ENCODE assay signal across 36 cellular contexts in the genomic region with DNA sequence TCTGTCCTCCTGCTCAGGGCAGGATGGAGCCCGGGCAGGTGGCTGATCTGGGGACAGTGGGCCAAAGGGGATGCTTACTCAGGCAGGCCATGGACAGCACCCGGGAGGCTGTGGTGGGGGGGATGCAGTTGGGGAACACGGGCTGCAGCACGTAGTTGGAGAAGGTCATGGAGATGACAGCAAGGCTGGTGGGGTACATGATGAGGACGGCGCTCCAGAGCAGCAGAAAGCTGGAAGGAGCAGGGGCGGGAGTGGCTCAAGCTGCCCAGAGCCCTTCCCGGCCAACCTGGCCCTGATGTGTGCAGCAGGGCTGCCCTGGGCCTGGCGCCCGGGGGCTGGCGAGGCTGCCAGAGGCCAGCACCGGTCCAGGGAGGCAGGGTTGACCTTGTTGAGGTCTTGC. TPM values are rescaled to one million over a fixed set of nuclear protein-coding genes. Genes with fewer than 3 reads are reported as not detected.
"Had no signal": no experiment of that assay in that cellular context is flagged by ENCODE, and none has a peak within 500 bp of the region (broad histone marks: within the 10 kb centered on the region; RNA-seq: fewer than 3 reads in every experiment).

No MANE protein-coding gene starts in this region.

- H3K9me3 ChIP-seq: Peyer's patch had no signal

- H3K4me1 ChIP-seq: Peyer's patch had no signal

- H3K4me3 Mint-ChIP-seq: activated CD4-positive, alpha-beta memory T cell treated with anti-CD3 and anti-CD28 coated beads, Interleukin-2, amount 10 ng/mL, durations not matched to agents 7 days and 5 days; activated CD8-positive, alpha-beta memory T cell treated with anti-CD3 and anti-CD28 coated beads, Interleukin-2, amount 10 ng/mL, durations not matched to agents 7 days and 5 days; activated naive CD8-positive, alpha-beta T cell treated with anti-CD3 and anti-CD28 coated beads for 36 hours had no signal

- ATAC-seq: activated CD8-positive, alpha-beta memory T cell treated with anti-CD3 and anti-CD28 coated beads, Interleukin-2, amount 10 ng/mL, durations not matched to agents 7 days and 5 days had no signal

- H3K27ac ChIP-seq: brain microvascular endothelial cell, Peyer's patch, WERI-Rb-1 had no signal

- H3K4me1 Mint-ChIP-seq: activated CD4-positive, alpha-beta memory T cell treated with anti-CD3 and anti-CD28 coated beads, Interleukin-2, amount 10 ng/mL, durations not matched to agents 7 days and 5 days; activated CD8-positive, alpha-beta memory T cell treated with anti-CD3 and anti-CD28 coated beads, Interleukin-2, amount 10 ng/mL, durations not matched to agents 7 days and 5 days; activated naive CD8-positive, alpha-beta T cell treated with anti-CD3 and anti-CD28 coated beads for 36 hours had no signal

- H3K36me3 ChIP-seq: brain microvascular endothelial cell, Peyer's patch had no signal

- H3K9me3 Mint-ChIP-seq: activated CD4-positive, alpha-beta memory T cell treated with anti-CD3 and anti-CD28 coated beads, Interleukin-2, amount 10 ng/mL, durations not matched to agents 7 days and 5 days; activated naive CD8-positive, alpha-beta T cell treated with anti-CD3 and anti-CD28 coated beads for 36 hours had no signal

- H3K4me3 ChIP-seq: Peyer's patch had no signal

- H3K27me3 Mint-ChIP-seq: activated CD4-positive, alpha-beta memory T cell treated with anti-CD3 and anti-CD28 coated beads, Interleukin-2, amount 10 ng/mL, durations not matched to agents 7 days and 5 days; activated CD8-positive, alpha-beta memory T cell treated with anti-CD3 and anti-CD28 coated beads, Interleukin-2, amount 10 ng/mL, durations not matched to agents 7 days and 5 days; activated naive CD8-positive, alpha-beta T cell treated with anti-CD3 and anti-CD28 coated beads for 36 hours had no signal

- H3K27ac Mint-ChIP-seq: activated CD4-positive, alpha-beta memory T cell treated with anti-CD3 and anti-CD28 coated beads, Interleukin-2, amount 10 ng/mL, durations not matched to agents 7 days and 5 days; activated CD8-positive, alpha-beta memory T cell treated with anti-CD3 and anti-CD28 coated beads, Interleukin-2, amount 10 ng/mL, durations not matched to agents 7 days and 5 days; activated naive CD8-positive, alpha-beta T cell treated with anti-CD3 and anti-CD28 coated beads for 36 hours had no signal

- H3K27me3 ChIP-seq: brain microvascular endothelial cell, Peyer's patch had no signal

- DNase-seq: activated CD4-positive, alpha-beta memory T cell treated with anti-CD3 and anti-CD28 coated beads, Interleukin-2, amount 10 ng/mL, durations not matched to agents 7 days and 5 days; activated CD4-positive, alpha-beta T cell treated with anti-CD3 and anti-CD28 coated beads for 1 hour; activated CD4-positive, alpha-beta T cell treated with anti-CD3 and anti-CD28 coated beads for 48 hours; activated CD4-positive, CD25-positive, alpha-beta regulatory T cell; activated CD8-positive, alpha-beta memory T cell treated with anti-CD3 and anti-CD28 coated beads for 24 hours; activated CD8-positive, alpha-beta memory T cell treated with anti-CD3 and anti-CD28 coated beads, Interleukin-2, amount 10 ng/mL, durations not matched to agents 7 days and 5 days; activated CD8-positive, alpha-beta memory T cell treated with anti-CD3 and anti-CD28 coated beads, Interleukin-2, amount 50 U/mL, for 48 hours; activated effector memory CD4-positive, alpha-beta T cell treated with Interleukin-2 at 50 U/mL for 16 hours; activated naive CD4-positive, alpha-beta T cell; activated naive CD4-positive, alpha-beta T cell treated with anti-CD3 and anti-CD28 coated beads, Interleukin-2, amount 50 U/mL, for 16 hours; activated naive CD8-positive, alpha-beta T cell treated with anti-CD3 and anti-CD28 coated beads for 36 hours; activated T-cell treated with anti-CD3 and anti-CD28 coated beads, Interleukin-2, amount 50 U/mL, for 48 hours; amniotic stem cell; aorta; brain microvascular endothelial cell; central memory CD4-positive, alpha-beta T cell; Karpas-422; KBM-7; NCI-H1105; NCI-H1417 treated with DMSO at 0.1 percent for 48 hours; NCI-H187 treated with DMSO at 0.1 percent for 48 hours; NCI-H2081; NCI-H2171 treated with DMSO at 0.1 percent for 48 hours; NCI-H2227 treated with DMSO at 0.1 percent for 48 hours; NCI-H446; NCI-H510A treated with DMSO at 0.1 percent for 48 hours; NCI-H69; Peyer's patch; RPMI8226; SIG-M5; T1000; WERI-Rb-1 had no signal

- H3K36me3 Mint-ChIP-seq: activated CD8-positive, alpha-beta memory T cell treated with anti-CD3 and anti-CD28 coated beads, Interleukin-2, amount 10 ng/mL, durations not matched to agents 7 days and 5 days; activated naive CD8-positive, alpha-beta T cell treated with anti-CD3 and anti-CD28 coated beads for 36 hours had no signal

RNA-seq across cellular contexts. Expression of a gene that starts 12.9 kb away (rescaled TPM):
- total RNA-seq: activated CD4-positive, alpha-beta memory T cell treated with anti-CD3 and anti-CD28 coated beads, Interleukin-2, amount 10 ng/mL, durations not matched to agents 7 days and 5 days; activated CD8-positive, alpha-beta memory T cell treated with anti-CD3 and anti-CD28 coated beads, Interleukin-2, amount 10 ng/mL, durations not matched to agents 7 days and 5 days; activated naive CD8-positive, alpha-beta T cell treated with anti-CD3 and anti-CD28 coated beads for 36 hours; MCF 10A; Peyer's patch; SK-MEL-5; T-helper 1 cell treated with Interleukin-12 subunit alpha and Interleukin-12 subunit beta and Interleukin-4 antibody, amounts not matched to agents 30 ng/mL and 1 ng/mL, for 36 hours; T-helper 2 cell treated with Interferon-gamma antibody and Interleukin-4, amounts not matched to agents 100 ng/mL and 5 ng/mL, for 36 hours had no signal
- polyA plus RNA-seq: aorta had no signal

RNA-seq across cellular contexts. Expression of a gene that starts 18.6 kb away (rescaled TPM):
- total RNA-seq: activated CD4-positive, alpha-beta memory T cell treated with anti-CD3 and anti-CD28 coated beads, Interleukin-2, amount 10 ng/mL, durations not matched to agents 7 days and 5 days had no signal
